ENCODE assay signal across 1 cellular context in genomic region chr15:64949383-64950141, GRCh38.
TF ChIP-seq lines count a peak whose summit lies in the region.

No MANE protein-coding gene starts in this region.

TF ChIP-seq in GM12878, 131 proteins besides CTCF, POLR2A, EP300 and RAD21:
- TF ChIP-seq CREB1 (IDR thresholded peaks at IDR 0.05; ENCODE audit: low read depth) (no peak), NFIC (IDR thresholded peaks at IDR 0.05; ENCODE audit: low read depth, low read length) (no peak), YY1 (IDR thresholded peaks at IDR 0.05; ENCODE audit: low read depth, low read length) (no peak), MTA2 (IDR thresholded peaks at IDR 0.05; ENCODE audit: low read depth) (no peak), ESRRA (IDR thresholded peaks at IDR 0.05; ENCODE audit: low read length) (no peak), NR2C1 (IDR thresholded peaks at IDR 0.05) (no peak), IKZF2 (IDR thresholded peaks at IDR 0.05) (no peak), ZSCAN29 (IDR thresholded peaks at IDR 0.05) (no peak), JUND (IDR thresholded peaks at IDR 0.05; ENCODE audit: low read depth, low read length) (no peak), SREBF1 (IDR thresholded peaks at IDR 0.05; ENCODE audit: low read length) (no peak), RB1 (IDR thresholded peaks at IDR 0.05; ENCODE audit: borderline replicate concordance) (no peak)
- TF ChIP-seq, protein P1, sequence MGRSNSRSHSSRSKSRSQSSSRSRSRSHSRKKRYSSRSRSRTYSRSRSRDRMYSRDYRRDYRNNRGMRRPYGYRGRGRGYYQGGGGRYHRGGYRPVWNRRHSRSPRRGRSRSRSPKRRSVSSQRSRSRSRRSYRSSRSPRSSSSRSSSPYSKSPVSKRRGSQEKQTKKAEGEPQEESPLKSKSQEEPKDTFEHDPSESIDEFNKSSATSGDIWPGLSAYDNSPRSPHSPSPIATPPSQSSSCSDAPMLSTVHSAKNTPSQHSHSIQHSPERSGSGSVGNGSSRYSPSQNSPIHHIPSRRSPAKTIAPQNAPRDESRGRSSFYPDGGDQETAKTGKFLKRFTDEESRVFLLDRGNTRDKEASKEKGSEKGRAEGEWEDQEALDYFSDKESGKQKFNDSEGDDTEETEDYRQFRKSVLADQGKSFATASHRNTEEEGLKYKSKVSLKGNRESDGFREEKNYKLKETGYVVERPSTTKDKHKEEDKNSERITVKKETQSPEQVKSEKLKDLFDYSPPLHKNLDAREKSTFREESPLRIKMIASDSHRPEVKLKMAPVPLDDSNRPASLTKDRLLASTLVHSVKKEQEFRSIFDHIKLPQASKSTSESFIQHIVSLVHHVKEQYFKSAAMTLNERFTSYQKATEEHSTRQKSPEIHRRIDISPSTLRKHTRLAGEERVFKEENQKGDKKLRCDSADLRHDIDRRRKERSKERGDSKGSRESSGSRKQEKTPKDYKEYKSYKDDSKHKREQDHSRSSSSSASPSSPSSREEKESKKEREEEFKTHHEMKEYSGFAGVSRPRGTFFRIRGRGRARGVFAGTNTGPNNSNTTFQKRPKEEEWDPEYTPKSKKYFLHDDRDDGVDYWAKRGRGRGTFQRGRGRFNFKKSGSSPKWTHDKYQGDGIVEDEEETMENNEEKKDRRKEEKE (IDR thresholded peaks at IDR 0.05): no peak
TF ChIP-seq in GM12878: peak in this region for 0.
